Comparison of ENCODE assay signal across 35 cellular contexts in genomic region chr1:235573880-235574279, GRCh38.
"Had no signal": no experiment of that assay in that cellular context is flagged by ENCODE, and none has a peak within 500 bp of the region (broad histone marks: within the 10 kb centered on the region; RNA-seq: fewer than 3 reads in every experiment).

No MANE protein-coding gene starts in this region.

- H3K9me3 ChIP-seq: MG63 had no signal

- DNase-seq: Kasumi-1, MG63, MM.1S, MV-4-11, NCI-H1048, NCI-H1092, NCI-H1092 treated with DMSO at 0.1 percent for 48 hours, NCI-H1105, NCI-H1105 treated with DMSO at 0.1 percent for 48 hours, NCI-H1417, NCI-H1417 treated with DMSO at 0.1 percent for 48 hours, NCI-H1436, NCI-H1436 treated with DMSO at 0.1 percent for 48 hours, NCI-H146, NCI-H1694, NCI-H1694 treated with DMSO at 0.1 percent for 48 hours, NCI-H187, NCI-H187 treated with DMSO at 0.1 percent for 48 hours, NCI-H1930, NCI-H2029, NCI-H2029 treated with DMSO at 0.1 percent for 48 hours, NCI-H2081, NCI-H2081 treated with DMSO at 0.1 percent for 48 hours, NCI-H2107, NCI-H2171, NCI-H2171 treated with DMSO at 0.1 percent for 48 hours, NCI-H2227 treated with DMSO at 0.1 percent for 48 hours, NCI-H226, NCI-H345, NCI-H446, NCI-H446 treated with DMSO at 0.1 percent for 48 hours, NCI-H510A, NCI-H510A treated with DMSO at 0.1 percent for 48 hours, NCI-H524, NCI-H524 treated with DMSO at 0.1 percent for 48 hours had no signal

- H3K4me3 ChIP-seq: MG63 had no signal

- H3K27me3 ChIP-seq: MG63 had no signal

- H3K36me3 ChIP-seq: MG63 had no signal
